In genomic region chr6:71592641-71593040, GRCh38 we compare ENCODE assay signal across 8 cellular contexts.
"Had no signal": no experiment of that assay in that cellular context is flagged by ENCODE, and none has a peak within 500 bp of the region (broad histone marks: within the 10 kb centered on the region; RNA-seq: fewer than 3 reads in every experiment).

No MANE protein-coding gene starts in this region.

- DNase-seq: GM23248, GOT3, H9, HCEC 1CT, Karpas-422 had no signal

- H3K9ac ChIP-seq: GM23248, KMS-11 had no signal

- FAIRE-seq: H54 had no signal

- H3K27ac ChIP-seq: GM23248, HL-60, KMS-11 had no signal

- H3K4me3 ChIP-seq: GM23248 had no signal

- H3K4me2 ChIP-seq: KMS-11 had no signal
